In the genomic region with DNA sequence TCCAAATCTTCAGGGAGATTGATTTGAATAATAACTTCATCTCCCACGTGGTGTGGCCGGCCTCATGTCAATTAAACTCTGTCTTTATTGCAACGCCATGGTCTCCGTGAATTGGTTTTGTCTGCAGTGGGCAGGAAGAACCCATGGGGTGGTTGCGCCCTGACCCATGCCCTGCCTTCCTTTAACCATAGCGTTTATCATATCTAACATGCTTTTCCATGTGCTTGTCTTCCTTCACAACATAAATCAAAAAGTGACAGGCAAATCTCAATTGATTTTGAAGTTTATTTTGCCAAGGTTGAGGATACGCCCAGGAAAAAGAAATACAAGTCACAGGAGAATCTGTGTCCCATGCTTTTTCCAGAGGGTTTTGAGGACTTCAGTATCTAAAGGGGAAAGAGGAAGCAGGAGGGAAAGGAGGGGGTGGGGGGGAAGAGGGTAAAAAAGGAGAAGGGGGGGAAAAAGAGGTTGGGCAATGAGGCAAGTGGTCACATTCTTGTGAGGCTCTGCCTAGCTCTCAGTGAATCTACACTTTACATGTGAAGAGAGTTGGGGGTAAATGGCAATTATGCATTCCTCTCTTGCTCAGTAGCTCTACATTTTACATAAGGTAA, we compare ENCODE assay signal across 19 cellular contexts.
DNase-seq lines count a peak whose midpoint lies in the region; ATAC-seq and TF ChIP-seq lines count a peak whose summit lies in the region.
"Had no signal": no experiment of that assay in that cellular context is flagged by ENCODE, and none has a peak within 500 bp of the region (broad histone marks: within the 10 kb centered on the region; RNA-seq: fewer than 3 reads in every experiment).

No MANE protein-coding gene starts in this region.

- no peak for TF ChIP-seq RAD21 in IMR-90 (IDR thresholded peaks at IDR 0.05; ENCODE audit: low read length)

- H2BK120ac ChIP-seq in IMR-90 (ENCODE audit: low read depth, low read length), result no peak overlapping the region

- no peak overlapping the region for H3K9ac ChIP-seq in IMR-90 (ENCODE audit: low read depth, low read length)
- H3K9ac ChIP-seq: SK-N-SH had no signal

- H4K91ac ChIP-seq in IMR-90 (ENCODE audit: insufficient read depth, low read depth, low read length), result no peak overlapping the region; the same call in 1 of the 2 replicates

- H2BK20ac ChIP-seq in IMR-90 (ENCODE audit: low read depth, low read length), result no peak overlapping the region

- peak overlapping the region in 2 of 3 donors; percentile 82 to 95 for H3K27ac Mint-ChIP-seq in CD4-positive, CD25-positive, alpha-beta regulatory T cell
- H3K27ac Mint-ChIP-seq: progenitor cell of endocrine pancreas had no signal

- H3K4me2 ChIP-seq in IMR-90 (ENCODE audit: low read depth, low read length), result no peak overlapping the region
- H3K4me2 ChIP-seq: SK-N-SH had no signal

- no peak for ATAC-seq in CD4-positive, CD25-positive, alpha-beta regulatory T cell (ENCODE audit: low read depth in 2 of 2)
- ATAC-seq in IMR-90 (ENCODE audit: low read depth) (no peak), HG02571 (IDR thresholded peaks at IDR 0.05; ENCODE audit: unreplicated experiment) (no peak)
- ATAC-seq: Panc1, WTC11 had no signal

- in situ Hi-C loops in IMR-90 (cut with MboI; ENCODE audit: low sequenced_read_pairs), result no loop called here

- no peak for DNase-seq in CD4-positive, CD25-positive, alpha-beta regulatory T cell
- DNase-seq in IMR-90 (no peak), SKM-1 treated with dmso at 0.1 percent for 144 hours (lab: John Stamatoyannopoulos, UW; ENCODE audit: unreplicated experiment) (peak; percentile 78), medulla oblongata (ENCODE audit: extremely low spot score) (peak; percentile 47), UCSD-AML1 (lab: John Stamatoyannopoulos, UW; ENCODE audit: unreplicated experiment) (no peak), HPDE6-E6E7 (ENCODE audit: extremely low spot score) (no peak), NCI-H510A treated with DMSO at 0.1 percent for 48 hours (lab: John Stamatoyannopoulos, UW) (no peak)
- DNase-seq: activated gamma-delta T cell; aorta; DMS79 treated with DMSO at 0.1 percent for 48 hours; left cardiac atrium; NCI-H446 treated with DMSO at 0.1 percent for 48 hours; SK-N-SH; stimulated activated naive B cell treated with anti-CD40 and anti-IgM and Interleukin-4, amounts not matched to agents 10 μg/mL and 1 μg/mL and 100 μg/mL, for 72 hours had no signal

- intact Hi-C loops in IMR-90 (cut with micrococcal nuclease), result no loop called here

- peaks cover 4% of the 10 kb centered on the region for H3K27me3 Mint-ChIP-seq in CD4-positive, CD25-positive, alpha-beta regulatory T cell
- H3K27me3 Mint-ChIP-seq: progenitor cell of endocrine pancreas; stimulated activated naive B cell treated with anti-CD40 and anti-IgM and Interleukin-4, amounts not matched to agents 10 μg/mL and 1 μg/mL and 100 μg/mL, for 72 hours had no signal

- H3K27me3 ChIP-seq in CD4-positive, CD25-positive, alpha-beta regulatory T cell (ENCODE audit: control insufficient read depth, insufficient read depth, low read length), result no peaks in the 10 kb centered on the region
- no peaks in the 10 kb centered on the region for H3K27me3 ChIP-seq in IMR-90 (ENCODE audit: control insufficient read depth, insufficient read depth, low read length)
- H3K27me3 ChIP-seq: tibial nerve had no signal

- H3K9me3 ChIP-seq in CD4-positive, CD25-positive, alpha-beta regulatory T cell (ENCODE audit: control insufficient read depth in 2 of 2, low read length in 2 of 2), result no peaks in the 10 kb centered on the region
- H3K9me3 ChIP-seq in IMR-90 (ENCODE audit: control insufficient read depth, insufficient read depth, low read length), result no peaks in the 10 kb centered on the region
- H3K9me3 ChIP-seq: SK-N-SH, tibial nerve had no signal

- dilution Hi-C loops in IMR-90 (cut with HindIII; ENCODE audit: low sequenced_read_pairs, unreplicated experiment), result no loop called here

- H3K14ac ChIP-seq in IMR-90 (replicated peaks; ENCODE audit: low read depth, low read length), result no peak overlapping the region

- H3K23ac ChIP-seq in IMR-90 (ENCODE audit: low read depth, low read length), result no peak overlapping the region

- no peaks in the 10 kb centered on the region for H3K36me3 ChIP-seq in CD4-positive, CD25-positive, alpha-beta regulatory T cell (ENCODE audit: control insufficient read depth, insufficient read depth, low read length)
- no peaks in the 10 kb centered on the region for H3K36me3 ChIP-seq in IMR-90 (ENCODE audit: control insufficient read depth, insufficient read depth, low read length)
- H3K36me3 ChIP-seq: tibial nerve had no signal

- peaks cover 4% of the 10 kb centered on the region for H3K36me3 Mint-ChIP-seq in CD4-positive, CD25-positive, alpha-beta regulatory T cell
- H3K36me3 Mint-ChIP-seq: WTC11 had no signal

- H3K4me3 Mint-ChIP-seq in CD4-positive, CD25-positive, alpha-beta regulatory T cell, result peak overlapping the region in 2 of 4 donors; percentile 12 to 51
- H3K4me3 Mint-ChIP-seq: WTC11 had no signal

- H3K56ac ChIP-seq in IMR-90 (ENCODE audit: extremely low read depth, insufficient read depth, low read length), result no peak overlapping the region

- POLR2A ChIA-PET in IMR-90 (lab: Charles Lee; ENCODE audit: unreplicated experiment), result interaction anchor here (0.6 kb wide), 1 partner anchor 223 kb away, joined by 3 read pairs; no protein-coding TSS in a partner anchor

- TF ChIP-seq POLR2A in IMR-90 (IDR thresholded peaks at IDR 0.05; ENCODE audit: low read depth, low read length), result no peak

- BruUV-seq in IMR-90 (replicated peaks; lab: Mats Ljungman, UMichigan), result no TSS peak

- H4K20me1 ChIP-seq in IMR-90 (ENCODE audit: insufficient read depth, low read length), result no peaks in the 10 kb centered on the region

- WGBS in IMR-90 (ENCODE audit: extremely low coverage in 2 of 2, insufficient read length in 1 of 2), 2 experiments, result no CpG with 5 or more reads among the region's 7 CpGs

- H3K18ac ChIP-seq in IMR-90 (ENCODE audit: low read depth, low read length), result no peak overlapping the region

- no peak overlapping the region for H2AFZ ChIP-seq in IMR-90 (replicated peaks; ENCODE audit: low read length, poor library complexity)

- H3K79me1 ChIP-seq in IMR-90 (ENCODE audit: low read depth in 1 of 2, low read length in 2 of 2), result no peaks in the 10 kb centered on the region

- H2BK5ac ChIP-seq in IMR-90 (ENCODE audit: low read depth, low read length, poor library complexity, severe bottlenecking), result no peak overlapping the region

- no peak overlapping the region for H4K5ac ChIP-seq in IMR-90 (ENCODE audit: low read depth, low read length)

- H4K8ac ChIP-seq in IMR-90 (ENCODE audit: low read depth in 2 of 2, low read length in 2 of 2), result no peak overlapping the region

- H2AK5ac ChIP-seq in IMR-90 (ENCODE audit: low read depth, low read length), result no peak overlapping the region

- no peak overlapping the region for H2AK9ac ChIP-seq in IMR-90 (replicated peaks; ENCODE audit: low read depth, low read length, poor library complexity)

- H3K4me1 Mint-ChIP-seq in CD4-positive, CD25-positive, alpha-beta regulatory T cell, result peaks cover 26 to 64% (median 44%) of the 10 kb centered on the region in 4 donors

- H3K4me1 ChIP-seq in CD4-positive, CD25-positive, alpha-beta regulatory T cell (ENCODE audit: control insufficient read depth, insufficient read depth, low read length, poor library complexity, severe bottlenecking), result peaks cover 61% of the 10 kb centered on the region
- no peaks in the 10 kb centered on the region for H3K4me1 ChIP-seq in IMR-90 (ENCODE audit: control insufficient read depth, insufficient read depth, low read length)

- no peak overlapping the region for H3K27ac ChIP-seq in CD4-positive, CD25-positive, alpha-beta regulatory T cell (ENCODE audit: insufficient read depth, low read length, poor library complexity, severe bottlenecking)
- H3K27ac ChIP-seq in IMR-90 (ENCODE audit: insufficient read depth, low read length), result no peak overlapping the region
- H3K27ac ChIP-seq: tibial nerve had no signal

- CTCF ChIA-PET in IMR-90 (lab: Yijun Ruan, JAX), result no interaction called here

- H2BK15ac ChIP-seq in IMR-90 (ENCODE audit: low read depth, low read length), result no peak overlapping the region

- peaks cover 14% of the 10 kb centered on the region for H3K9me1 ChIP-seq in IMR-90 (ENCODE audit: insufficient read depth, low read length)

- no peak overlapping the region for H3K4me3 ChIP-seq in CD4-positive, CD25-positive, alpha-beta regulatory T cell (ENCODE audit: low read depth, low read length)
- no peak overlapping the region for H3K4me3 ChIP-seq in IMR-90 (ENCODE audit: insufficient read depth, low read depth, low read length)
- H3K4me3 ChIP-seq: tibial nerve had no signal

- 0 out of 2 replicates have a peak overlapping the region, but pooled peaks have one; percentile 21 for H3K4ac ChIP-seq in IMR-90 (ENCODE audit: low read depth, low read length)

- TF ChIP-seq CTCF in IMR-90 (conservative IDR thresholded peaks at IDR 0.05; ENCODE audit: low read depth, low read length), result no peak

- peaks cover 0 to 3% (median 0%) of the 10 kb centered on the region in 7 donors for H3K9me3 Mint-ChIP-seq in CD4-positive, CD25-positive, alpha-beta regulatory T cell

TF ChIP-seq in IMR-90, 13 proteins besides CTCF, POLR2A, EP300 and RAD21 (continues in another document):
- TF ChIP-seq USF2 (IDR thresholded peaks at IDR 0.05; ENCODE audit: low read depth, low read length) (no peak), RFX5 (IDR thresholded peaks at IDR 0.05; ENCODE audit: low read depth, low read length) (no peak), NFE2L2 (IDR thresholded peaks at IDR 0.05; ENCODE audit: low read depth, low read length) (no peak), CHD1 (IDR thresholded peaks at IDR 0.05; ENCODE audit: low read depth, low read length) (no peak), FOS (IDR thresholded peaks at IDR 0.05; ENCODE audit: low read depth, low read length) (no peak), MXI1 (IDR thresholded peaks at IDR 0.05; ENCODE audit: borderline replicate concordance, low read depth, low read length) (no peak), BHLHE40 (IDR thresholded peaks at IDR 0.05; ENCODE audit: low read depth, low read length) (no peak), SMC3 (IDR thresholded peaks at IDR 0.05; ENCODE audit: low read depth, low read length) (no peak)

Comparison
In these comparisons a context has a peak if more than half of its experiments do, and no peak if none do; other contexts are left out.
1. DNase-seq: peak in SKM-1 treated with dmso at 0.1 percent for 144 hours (single experiment) and medulla oblongata (single experiment); none in CD4-positive, CD25-positive, alpha-beta regulatory T cell (0 of 3), IMR-90 (single experiment), UCSD-AML1 (single experiment), HPDE6-E6E7 (single experiment) and NCI-H510A treated with DMSO at 0.1 percent for 48 hours (single experiment).